In the genomic region with DNA sequence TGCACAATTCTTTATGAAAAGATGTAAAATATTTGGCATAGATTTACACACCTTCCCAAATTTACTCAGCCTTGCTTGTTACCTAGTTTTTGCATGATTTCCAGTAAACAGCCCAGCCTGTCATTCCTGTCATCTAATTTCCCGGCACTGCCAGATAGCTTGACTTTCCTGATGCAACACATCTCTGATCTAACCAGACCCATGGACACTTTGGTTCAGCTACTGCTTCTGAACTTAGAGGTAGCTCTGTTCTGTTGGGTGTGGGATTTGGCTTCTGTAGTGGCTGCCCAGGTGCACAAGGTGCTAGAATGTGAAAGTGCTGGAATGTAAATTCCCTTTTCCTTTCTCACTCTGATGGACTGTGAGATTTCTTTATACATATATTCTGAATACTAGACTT, we compare ENCODE assay signal across 27 cellular contexts.
DNase-seq lines count a peak whose midpoint lies in the region; TF ChIP-seq lines count a peak whose summit lies in the region.
"Had no signal": no experiment of that assay in that cellular context is flagged by ENCODE, and none has a peak within 500 bp of the region (broad histone marks: within the 10 kb centered on the region; RNA-seq: fewer than 3 reads in every experiment).

No MANE protein-coding gene starts in this region.

- in situ Hi-C loops in mammary epithelial cell (cut with MboI; ENCODE audit: low sequenced_read_pairs in 2 of 2): no loop called here

- CTCF ChIA-PET in mammary epithelial cell (lab: Charles Lee; ENCODE audit: low non-redundant PET): no interaction called here

- H2BK12ac ChIP-seq in trophoblast cell (ENCODE audit: low read length): no peak overlapping the region

- H3K4me2 ChIP-seq in trophoblast cell (ENCODE audit: low read length): no peak overlapping the region
- H3K4me2 ChIP-seq in mammary epithelial cell (ENCODE audit: insufficient read depth, low read depth, low read length): no peak overlapping the region
- H3K4me2 ChIP-seq: A549; BLaER1; BLaER1 treated with 17β-estradiol and CSF1 and Interleukin-3, amounts not matched to agents 10 nM and 100 nM had no signal

- H3K4me3 ChIP-seq in trophoblast cell (ENCODE audit: low read depth, low read length) (no peak overlapping the region), mammary epithelial cell (replicated peaks in 1 of 3; ENCODE audit: insufficient read depth in 1 of 3, low read depth in 2 of 3, low read length in 3 of 3) (no peak overlapping the region)
- H3K4me3 ChIP-seq: A549; BLaER1; BLaER1 treated with 17β-estradiol and CSF1 and Interleukin-3, amounts not matched to agents 10 nM and 100 nM had no signal

- H2BK120ac ChIP-seq in trophoblast cell (ENCODE audit: insufficient read depth, low read length, poor library complexity): no peak overlapping the region

- H3K27me3 ChIP-seq in trophoblast cell (ENCODE audit: insufficient read depth, low read length) (no peaks in the 10 kb centered on the region), mammary epithelial cell (ENCODE audit: insufficient read depth, low read length) (no peaks in the 10 kb centered on the region)
- H3K27me3 ChIP-seq: BE2C; BLaER1; BLaER1 treated with 17β-estradiol and CSF1 and Interleukin-3, amounts not matched to agents 10 nM and 100 nM had no signal

- H3K27ac ChIP-seq in trophoblast cell (ENCODE audit: low read depth, low read length) (no peak overlapping the region), mammary epithelial cell (ENCODE audit: insufficient read depth, low read depth, low read length) (no peak overlapping the region)
- H3K27ac ChIP-seq: 22Rv1; A549; BLaER1; BLaER1 treated with 17β-estradiol and CSF1 and Interleukin-3, amounts not matched to agents 10 nM and 100 nM; C4-2B had no signal

- H3K79me2 ChIP-seq in trophoblast cell (ENCODE audit: control insufficient read depth, insufficient read depth, low read length, poor library complexity): no peaks in the 10 kb centered on the region
- no peaks in the 10 kb centered on the region for H3K79me2 ChIP-seq in mammary epithelial cell (ENCODE audit: insufficient read depth, low read length)

- H4K12ac ChIP-seq in trophoblast cell (ENCODE audit: low read depth, low read length): no peak overlapping the region

- H3K23ac ChIP-seq in trophoblast cell (ENCODE audit: low read length): no peak overlapping the region

- no peak overlapping the region for H2BK5ac ChIP-seq in trophoblast cell (ENCODE audit: low read depth, low read length, poor library complexity)

- H2AFZ ChIP-seq in trophoblast cell (ENCODE audit: insufficient read depth, low read length, poor library complexity) (no peak overlapping the region), mammary epithelial cell (ENCODE audit: low read depth, low read length) (no peak overlapping the region)

- no peak overlapping the region for H3K14ac ChIP-seq in trophoblast cell (ENCODE audit: low read length)

- WGBS in trophoblast cell (ENCODE audit: extremely low coverage, insufficient coverage, insufficient read length): no CpG with 5 or more reads among the region's 1 CpG
- WGBS in mammary epithelial cell (ENCODE audit: low coverage, missing lambda C conversion rate): 88% methylated on average over 1 of the region's 1 CpG

- dilution Hi-C loops in mammary epithelial cell (cut with HindIII; ENCODE audit: low sequenced_read_pairs): no loop called here

- H4K91ac ChIP-seq in trophoblast cell (ENCODE audit: low read depth, low read length): no peak overlapping the region

- H3K18ac ChIP-seq in trophoblast cell (ENCODE audit: low read length): no peak overlapping the region

- no peaks in the 10 kb centered on the region for H4K20me1 ChIP-seq in mammary epithelial cell (ENCODE audit: insufficient read depth, low read length)
- H4K20me1 ChIP-seq: BLaER1; BLaER1 treated with 17β-estradiol and CSF1 and Interleukin-3, amounts not matched to agents 10 nM and 100 nM had no signal

- H4K8ac ChIP-seq in trophoblast cell (ENCODE audit: low read depth, low read length): no peak overlapping the region

- TF ChIP-seq CTCF in mammary epithelial cell (conservative IDR thresholded peaks at IDR 0.05 in 1 of 2, IDR thresholded peaks at IDR 0.05 in 1 of 2; ENCODE audit: extremely low read depth in 1 of 2, insufficient read depth in 1 of 2, low read depth in 1 of 2, low read length in 2 of 2): no peak

- H3K36me3 ChIP-seq in trophoblast cell (ENCODE audit: control insufficient read depth in 1 of 2, insufficient read depth in 2 of 2, low read length in 2 of 2) (no peaks in the 10 kb centered on the region), mammary epithelial cell (ENCODE audit: insufficient read depth, low read length) (no peaks in the 10 kb centered on the region)
- H3K36me3 ChIP-seq: BE2C; BLaER1; BLaER1 treated with 17β-estradiol and CSF1 and Interleukin-3, amounts not matched to agents 10 nM and 100 nM had no signal

- no peak overlapping the region for H3K9ac ChIP-seq in trophoblast cell (ENCODE audit: low read length)
- no peak overlapping the region for H3K9ac ChIP-seq in mammary epithelial cell (ENCODE audit: insufficient read depth, low read length)
- H3K9ac ChIP-seq: BLaER1; BLaER1 treated with 17β-estradiol and CSF1 and Interleukin-3, amounts not matched to agents 10 nM and 100 nM had no signal

- H3K4me1 ChIP-seq in trophoblast cell (ENCODE audit: control insufficient read depth in 1 of 2, insufficient read depth in 2 of 2, low read length in 2 of 2) (no peaks in the 10 kb centered on the region), mammary epithelial cell (ENCODE audit: insufficient read depth, low read length) (no peaks in the 10 kb centered on the region)
- H3K4me1 ChIP-seq: A549; BE2C; BLaER1; BLaER1 treated with 17β-estradiol and CSF1 and Interleukin-3, amounts not matched to agents 10 nM and 100 nM; Caco-2 had no signal

- DNase-seq in trophoblast cell (peak; percentile 59 to 82), mammary epithelial cell (no peak)
- DNase-seq: 8988T; ACHN; AML-193; BE2C; C1 segment of cervical spinal cord; Caco-2; Calu3; CD4-positive, alpha-beta memory T cell; CD4-positive, alpha-beta T cell; CD4-positive, CD25-positive, alpha-beta regulatory T cell; CD8-positive, alpha-beta memory T cell; CD8-positive, alpha-beta T cell; COR-L47; DMS 273 treated with DMSO at 0.1 percent for 48 hours; DMS153; DMS53; DMS79; DMS79 treated with DMSO at 0.1 percent for 48 hours; DND-41; EL had no signal

- no peaks in the 10 kb centered on the region for H3K9me3 ChIP-seq in trophoblast cell (ENCODE audit: insufficient read depth, low read depth, low read length)
- no peaks in the 10 kb centered on the region for H3K9me3 ChIP-seq in mammary epithelial cell (replicated peaks; ENCODE audit: insufficient read depth, low read length)
- H3K9me3 ChIP-seq: A549; BE2C; BLaER1; BLaER1 treated with 17β-estradiol and CSF1 and Interleukin-3, amounts not matched to agents 10 nM and 100 nM; Caco-2 had no signal

- BruUV-seq in mammary epithelial cell (replicated peaks; lab: Mats Ljungman, UMichigan): no TSS peak

- intact Hi-C loops in mammary epithelial cell (cut with micrococcal nuclease): no loop called here

- H3K4ac ChIP-seq in trophoblast cell (ENCODE audit: low read depth, low read length): no peak overlapping the region

- no peaks in the 10 kb centered on the region for H3K79me1 ChIP-seq in trophoblast cell (ENCODE audit: low read length)

- no peak overlapping the region for H2AK5ac ChIP-seq in trophoblast cell (ENCODE audit: low read length)
